In the genomic region with DNA sequence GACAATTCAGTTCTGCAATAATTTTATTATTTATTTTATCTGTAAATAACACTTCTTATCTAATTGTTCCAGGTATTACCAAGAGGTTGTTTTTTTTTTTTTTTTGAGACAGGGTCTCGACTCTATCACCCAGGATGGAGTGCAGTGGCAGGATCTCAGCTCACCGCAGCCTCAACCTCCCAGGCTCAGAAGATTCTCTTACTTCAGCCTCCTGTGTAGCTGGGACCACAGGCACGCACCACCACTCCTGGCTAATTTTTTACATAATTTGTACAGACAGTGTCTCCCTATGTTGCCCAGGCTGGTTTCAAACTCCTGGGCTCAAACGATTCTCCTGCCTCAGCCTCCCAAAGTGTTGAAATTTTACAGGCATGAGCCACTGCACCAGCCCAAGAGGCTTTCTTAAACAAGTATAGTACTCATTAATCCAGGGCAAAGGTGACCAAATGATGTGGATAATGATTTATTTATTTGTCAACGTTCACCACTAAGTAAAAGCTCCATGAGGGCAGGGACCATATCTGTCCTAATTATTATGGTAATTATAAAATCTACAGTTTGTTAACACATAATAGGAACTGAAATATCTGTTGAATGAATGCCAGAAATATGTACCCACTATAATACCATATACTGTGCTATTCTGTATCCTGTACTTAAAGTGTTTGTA, we compare ENCODE assay signal across 10 cellular contexts. TPM values are rescaled to one million over a fixed set of nuclear protein-coding genes. Genes with fewer than 3 reads are reported as not detected.
A peak's percentile ranks its signal among the peaks of the same experiment; 100 is the strongest.
DNase-seq lines count a peak whose midpoint lies in the region; ATAC-seq, FAIRE-seq and TF ChIP-seq lines count a peak whose summit lies in the region.
"Had no signal": no experiment of that assay in that cellular context is flagged by ENCODE, and none has a peak within 500 bp of the region (broad histone marks: within the 10 kb centered on the region; RNA-seq: fewer than 3 reads in every experiment).

No MANE protein-coding gene starts in this region.

- peak overlapping the region; percentile 75 for H3K27ac ChIP-seq in CD8-positive, alpha-beta T cell (ENCODE audit: low read depth, low read length)
- H3K27ac ChIP-seq in Karpas-422 (ENCODE audit: low read length) (peak overlapping the region; percentile 55), astrocyte (ENCODE audit: low read depth, low read length) (peak overlapping the region; percentile 46), osteoblast (ENCODE audit: low read depth, low read length) (peak overlapping the region; percentile 75), vagina (no peak overlapping the region)

- H3K27ac Mint-ChIP-seq in CD8-positive, alpha-beta T cell: peak overlapping the region; percentile 97
- peak overlapping the region; percentile 78 for H3K27ac Mint-ChIP-seq in astrocyte (ENCODE audit: unreplicated experiment)

- H4K20me1 ChIP-seq in Karpas-422 (ENCODE audit: insufficient read depth, low read depth, low read length): peaks cover 27% of the 10 kb centered on the region; the same call in 1 of the 2 replicates
- no peaks in the 10 kb centered on the region for H4K20me1 ChIP-seq in astrocyte (ENCODE audit: insufficient read depth, low read length)
- H4K20me1 ChIP-seq in osteoblast (ENCODE audit: insufficient read depth, low read length): no peaks in the 10 kb centered on the region

- CTCF ChIA-PET in CD8-positive, alpha-beta T cell (lab: Charles Lee): interaction anchor here (1.3 to 2.4 kb wide), 4 partner anchors 9 to 117 kb away, joined by 3 to 9 read pairs (median 4); a partner anchor contains a TSS

- H3K27me3 ChIP-seq in CD8-positive, alpha-beta T cell (ENCODE audit: insufficient read depth, low read length): no peaks in the 10 kb centered on the region
- H3K27me3 ChIP-seq in Karpas-422 (ENCODE audit: low read length) (no peaks in the 10 kb centered on the region), astrocyte (ENCODE audit: insufficient read depth, low read length) (no peaks in the 10 kb centered on the region), osteoblast (ENCODE audit: insufficient read depth, low read length) (no peaks in the 10 kb centered on the region), vagina (no peaks in the 10 kb centered on the region)

- FAIRE-seq in astrocyte (lab: Jason Lieb, UNC): peak; percentile 49
- FAIRE-seq: islet of Langerhans had no signal

- peaks cover 82% of the 10 kb centered on the region for H3K4me1 Mint-ChIP-seq in CD8-positive, alpha-beta T cell (ENCODE audit: low read depth)
- peaks cover 17% of the 10 kb centered on the region for H3K4me1 Mint-ChIP-seq in astrocyte (ENCODE audit: low read depth, unreplicated experiment)

- peaks cover 80% of the 10 kb centered on the region for H3K36me3 Mint-ChIP-seq in CD8-positive, alpha-beta T cell
- peaks cover 12% of the 10 kb centered on the region for H3K36me3 Mint-ChIP-seq in astrocyte (ENCODE audit: low read depth, unreplicated experiment)

- H3K9ac ChIP-seq in Karpas-422 (ENCODE audit: low read length) (no peak overlapping the region), astrocyte (ENCODE audit: low read length) (no peak overlapping the region)

- intact Hi-C loops in CD8-positive, alpha-beta T cell (cut with DNase I, micrococcal nuclease): no loop called here
- intact Hi-C loops in vagina (cut with DNase I): no loop called here

- TF ChIP-seq CTCF in CD8-positive, alpha-beta T cell (IDR thresholded peaks at IDR 0.05): no peak
- TF ChIP-seq CTCF in astrocyte (IDR thresholded peaks at IDR 0.05; ENCODE audit: insufficient read depth, low read depth, low read length) (no peak), osteoblast (IDR thresholded peaks at IDR 0.05; ENCODE audit: extremely low read depth, low read depth, low read length) (no peak), vagina (IDR thresholded peaks at IDR 0.05) (no peak)

- peaks cover 88% of the 10 kb centered on the region for H3K4me1 ChIP-seq in CD8-positive, alpha-beta T cell (ENCODE audit: insufficient read depth, low read length)
- H3K4me1 ChIP-seq in Karpas-422 (ENCODE audit: low read length) (peaks cover 78% of the 10 kb centered on the region), astrocyte (ENCODE audit: insufficient read depth, low read length) (peaks cover 11% of the 10 kb centered on the region), osteoblast (ENCODE audit: insufficient read depth, low read length) (peaks cover 36% of the 10 kb centered on the region), vagina (no peaks in the 10 kb centered on the region)

- peak overlapping the region; percentile 45 for H3K4me3 ChIP-seq in CD8-positive, alpha-beta T cell (ENCODE audit: low read depth, low read length)
- H3K4me3 ChIP-seq in Karpas-422 (ENCODE audit: low read length): no peak overlapping the region
- H3K4me3 ChIP-seq in astrocyte (ENCODE audit: insufficient read depth, low read depth, low read length): no peak overlapping the region
- no peak overlapping the region for H3K4me3 ChIP-seq in osteoblast (ENCODE audit: insufficient read depth, low read length)
- no peak overlapping the region for H3K4me3 ChIP-seq in vagina

- peak overlapping the region; percentile 79 for H3K4me3 Mint-ChIP-seq in CD8-positive, alpha-beta T cell
- H3K4me3 Mint-ChIP-seq in astrocyte (ENCODE audit: unreplicated experiment): no peak overlapping the region

- TF ChIP-seq POLR2A in vagina (IDR thresholded peaks at IDR 0.05): no peak

- no peaks in the 10 kb centered on the region for H3K9me3 ChIP-seq in CD8-positive, alpha-beta T cell (ENCODE audit: low read length)
- H3K9me3 ChIP-seq in Karpas-422 (ENCODE audit: low read length) (no peaks in the 10 kb centered on the region), astrocyte (ENCODE audit: insufficient read depth, low read depth, low read length) (no peaks in the 10 kb centered on the region), osteoblast (ENCODE audit: low read depth, low read length) (no peaks in the 10 kb centered on the region), vagina (no peaks in the 10 kb centered on the region)
- H3K9me3 ChIP-seq: Caco-2 had no signal

- H3K79me2 ChIP-seq in Karpas-422 (ENCODE audit: low read length) (peaks cover 95% of the 10 kb centered on the region), astrocyte (ENCODE audit: insufficient read depth, low read length) (peaks cover 59% of the 10 kb centered on the region), osteoblast (ENCODE audit: insufficient read depth, low read length) (peaks cover 95% of the 10 kb centered on the region)

- peak; percentile 16 for ATAC-seq in CD8-positive, alpha-beta T cell

- no peaks in the 10 kb centered on the region for H3K9me3 Mint-ChIP-seq in CD8-positive, alpha-beta T cell
- no peaks in the 10 kb centered on the region for H3K9me3 Mint-ChIP-seq in astrocyte (ENCODE audit: unreplicated experiment)

- H3K9me2 ChIP-seq in Karpas-422 (replicated peaks; ENCODE audit: insufficient read depth, low read length): no peaks in the 10 kb centered on the region

- no peak overlapping the region for H3K4me2 ChIP-seq in Karpas-422 (ENCODE audit: low read depth, low read length, poor library complexity, severe bottlenecking)
- peak overlapping the region; percentile 31 for H3K4me2 ChIP-seq in astrocyte (ENCODE audit: low read length)
- peak overlapping the region; percentile 32 for H3K4me2 ChIP-seq in osteoblast (ENCODE audit: insufficient read depth, low read length)

- no peaks in the 10 kb centered on the region for H3K27me3 Mint-ChIP-seq in CD8-positive, alpha-beta T cell (ENCODE audit: low read depth)
- H3K27me3 Mint-ChIP-seq in astrocyte (ENCODE audit: low read depth, unreplicated experiment): no peaks in the 10 kb centered on the region

- POLR2A ChIA-PET in CD8-positive, alpha-beta T cell (lab: Charles Lee): interaction anchor here (0.6 to 4.9 kb wide), 6 partner anchors 11 to 88 kb away, joined by 3 to 33 read pairs (median 4); a partner anchor contains a TSS

- DNase-seq in CD8-positive, alpha-beta T cell: peak in 1 of 7 experiments; percentile 53
- DNase-seq in Karpas-422: peak; percentile 41
- no peak for DNase-seq in astrocyte (ENCODE audit: low read depth)
- DNase-seq in osteoblast (ENCODE audit: insufficient read length, low spot score, missing footprints): no peak
- no peak for DNase-seq in vagina (ENCODE audit: extremely low spot score in 2 of 2)
- DNase-seq in T1000 (lab: John Stamatoyannopoulos, UW): no peak
- DNase-seq in occipital lobe (lab: John Stamatoyannopoulos, UW): no peak
- no peak for DNase-seq in glomerular visceral epithelial cell (ENCODE audit: extremely low spot score)
- DNase-seq: Caco-2 had no signal

- H3K36me3 ChIP-seq in CD8-positive, alpha-beta T cell (ENCODE audit: insufficient read depth, low read length): peaks cover 37% of the 10 kb centered on the region
- peaks cover 94% of the 10 kb centered on the region for H3K36me3 ChIP-seq in Karpas-422 (ENCODE audit: insufficient read depth, low read length)
- H3K36me3 ChIP-seq in astrocyte (ENCODE audit: insufficient read depth, low read length): peaks cover 14% of the 10 kb centered on the region
- H3K36me3 ChIP-seq in osteoblast (ENCODE audit: insufficient read depth, low read length): peaks cover 59% of the 10 kb centered on the region
- peaks cover 0 to 2% of the 10 kb centered on the region in 2 donors for H3K36me3 ChIP-seq in vagina

- H2AFZ ChIP-seq in Karpas-422 (ENCODE audit: low read length) (no peak overlapping the region), astrocyte (ENCODE audit: low read depth, low read length) (no peak overlapping the region), osteoblast (ENCODE audit: low read length) (no peak overlapping the region)

RNA-seq across cellular contexts. Expression of a gene that starts 12.0 kb away (rescaled TPM):
- 100 to 1,000 TPM; 582 to 601 TPM for total RNA-seq in CD8-positive, alpha-beta T cell
- total RNA-seq in Karpas-422 (2014; rRNA removed; shearing (Covaris generic); ENCODE audit: low replicate concordance): 224 and 353 TPM in 2 replicates
- total RNA-seq in astrocyte (42.6 and 51.7 TPM in 2 replicates), osteoblast (139 and 140 TPM in 2 replicates), vagina (24.3 TPM), occipital lobe (8.1 TPM)
